17 cellular contexts compared by ENCODE assay signal in genomic region chr14:37585101-37585479, GRCh38. TPM values are rescaled to one million over a fixed set of nuclear protein-coding genes. Genes with fewer than 3 reads are reported as not detected.
A peak's percentile ranks its signal among the peaks of the same experiment; 100 is the strongest.
DNase-seq lines count a peak whose midpoint lies in the region; ATAC-seq, FAIRE-seq and TF ChIP-seq lines count a peak whose summit lies in the region.
"Had no signal": no experiment of that assay in that cellular context is flagged by ENCODE, and none has a peak within 500 bp of the region (broad histone marks: within the 10 kb centered on the region; RNA-seq: fewer than 3 reads in every experiment).

No MANE protein-coding gene starts in this region.

- no peak overlapping the region for H3K9ac ChIP-seq in endothelial cell of umbilical vein (replicated peaks; ENCODE audit: extremely low read depth, insufficient read depth, low read length)

- H3K4me3 ChIP-seq in endothelial cell of umbilical vein (replicated peaks in 1 of 3; ENCODE audit: insufficient read depth in 1 of 3, low read depth in 1 of 3, low read length in 3 of 3) (no peak overlapping the region), adrenal gland (no peak overlapping the region), ascending aorta (no peak overlapping the region)
- H3K4me3 ChIP-seq: heart right ventricle, uterus had no signal

- H4K20me1 ChIP-seq in endothelial cell of umbilical vein (replicated peaks; ENCODE audit: control insufficient read depth, extremely low read depth, insufficient read depth, low read length): peaks cover 6% of the 10 kb centered on the region

- CTCF ChIA-PET in endothelial cell of umbilical vein (lab: Charles Lee): interaction anchor here (0.5 to 1.3 kb wide), 6 partner anchors 8 to 1355 kb away, joined by 3 to 9 read pairs (median 3); partner anchors contain the start of genes FOXA1 and TTC6

- POLR2A ChIA-PET in endothelial cell of umbilical vein (lab: Charles Lee): no interaction called here

- WGBS in adrenal gland, 4 donors: 8 to 20% (median 16%) methylated on average over 17 to 22 of the region's 22 CpGs

- H3K4me1 Mint-ChIP-seq in neural crest cell: peaks cover 15% of the 10 kb centered on the region
- H3K4me1 Mint-ChIP-seq: memory B cell had no signal

- no peak overlapping the region for H2AFZ ChIP-seq in endothelial cell of umbilical vein (ENCODE audit: low read depth, low read length)

- no peaks in the 10 kb centered on the region for H3K36me3 ChIP-seq in endothelial cell of umbilical vein (ENCODE audit: control insufficient read depth in 2 of 2, extremely low read depth in 1 of 2, insufficient read depth in 2 of 2, low read length in 2 of 2)
- H3K36me3 ChIP-seq in adrenal gland (replicated peaks in 1 of 2): no peaks in the 10 kb centered on the region
- no peaks in the 10 kb centered on the region for H3K36me3 ChIP-seq in ascending aorta
- H3K36me3 ChIP-seq: heart right ventricle, uterus had no signal

- peak overlapping the region; percentile 44 for H3K4me3 Mint-ChIP-seq in neural crest cell
- H3K4me3 Mint-ChIP-seq: dendritic cell treated with granulocyte-macrophage colony-stimulating factor and Interleukin-4, amounts not matched to agents 40 ng/mL and 50 ng/mL, for 4 days; memory B cell had no signal

- intact Hi-C loops in endothelial cell of umbilical vein (cut with micrococcal nuclease): no loop called here
- intact Hi-C loops in adrenal gland (cut with DNase I): no loop called here
- intact Hi-C loops in ascending aorta (cut with DNase I): no loop called here

- no peak overlapping the region for H3K4me2 ChIP-seq in endothelial cell of umbilical vein (ENCODE audit: insufficient read depth, low read length)

- no TSS peak for BruUV-seq in endothelial cell of umbilical vein (replicated peaks; lab: Mats Ljungman, UMichigan)

- no peak for FAIRE-seq in endothelial cell of umbilical vein (lab: Jason Lieb, UNC)

- no peaks in the 10 kb centered on the region for H3K79me2 ChIP-seq in endothelial cell of umbilical vein (ENCODE audit: control insufficient read depth, insufficient read depth, low read length)

- no peaks in the 10 kb centered on the region for H3K9me1 ChIP-seq in endothelial cell of umbilical vein (replicated peaks; ENCODE audit: control insufficient read depth, extremely low read depth, insufficient read depth, low read length)

- H3K4me1 ChIP-seq in endothelial cell of umbilical vein (ENCODE audit: control insufficient read depth, extremely low read depth, insufficient read depth, low read length) (peaks cover 14% of the 10 kb centered on the region), adrenal gland (replicated peaks in 1 of 2) (peaks cover 0 to 7% of the 10 kb centered on the region in 2 donors), ascending aorta (peaks cover 0 to 8% of the 10 kb centered on the region in 2 donors)

- TF ChIP-seq CTCF in endothelial cell of umbilical vein (IDR thresholded peaks at IDR 0.05; ENCODE audit: extremely low read depth in 1 of 2, insufficient read depth in 1 of 2, low read depth in 1 of 2, low read length in 2 of 2): no peak
- no peak for TF ChIP-seq CTCF in neural crest cell (conservative IDR thresholded peaks at IDR 0.05)
- TF ChIP-seq CTCF in adrenal gland (IDR thresholded peaks at IDR 0.05): no peak
- no peak for TF ChIP-seq CTCF in ascending aorta (IDR thresholded peaks at IDR 0.05)

- no peak overlapping the region for H3K27ac ChIP-seq in endothelial cell of umbilical vein (ENCODE audit: insufficient read depth, low read depth, low read length)
- H3K27ac ChIP-seq in adrenal gland: no peak overlapping the region
- no peak overlapping the region for H3K27ac ChIP-seq in ascending aorta
- H3K27ac ChIP-seq: heart right ventricle, uterus had no signal

- peaks cover 96% of the 10 kb centered on the region for H3K27me3 Mint-ChIP-seq in neural crest cell (ENCODE audit: low read depth)

- no peak overlapping the region for H3K27ac Mint-ChIP-seq in neural crest cell (ENCODE audit: unreplicated experiment)
- H3K27ac Mint-ChIP-seq: dendritic cell treated with granulocyte-macrophage colony-stimulating factor and Interleukin-4, amounts not matched to agents 40 ng/mL and 50 ng/mL, for 4 days; memory B cell had no signal

- ATAC-seq in HG03378 (IDR thresholded peaks at IDR 0.05; ENCODE audit: unreplicated experiment): no peak
- ATAC-seq: Panc1 had no signal

- no peaks in the 10 kb centered on the region for H3K9me3 Mint-ChIP-seq in neural crest cell
- H3K9me3 Mint-ChIP-seq: dendritic cell treated with granulocyte-macrophage colony-stimulating factor and Interleukin-4, amounts not matched to agents 40 ng/mL and 50 ng/mL, for 4 days; memory B cell had no signal

- DNase-seq in DMS153 (lab: John Stamatoyannopoulos, UW) (peak; percentile 79), NCI-H1417 (lab: John Stamatoyannopoulos, UW) (peak; percentile 78 to 95 (median 91)), endothelial cell of umbilical vein (ENCODE audit: low read depth, low spot score) (no peak), neural crest cell (ENCODE audit: low read depth, low spot score) (no peak), adrenal gland (no peak), ascending aorta (ENCODE audit: low spot score in 2 of 2) (no peak), cerebellum (ENCODE audit: low spot score) (no peak)
- DNase-seq: AML-193, GF-D8, T-helper 9 cell, uterus had no signal

- H3K27me3 ChIP-seq in endothelial cell of umbilical vein (ENCODE audit: control insufficient read depth in 2 of 2, insufficient read depth in 2 of 2, low read length in 2 of 2) (peaks cover 54 to 75% of the 10 kb centered on the region in 2 experiments), adrenal gland (peaks cover 73% of the 10 kb centered on the region), ascending aorta (peaks cover 40% of the 10 kb centered on the region)

- no peaks in the 10 kb centered on the region for H3K9me3 ChIP-seq in endothelial cell of umbilical vein (replicated peaks; ENCODE audit: control insufficient read depth, insufficient read depth, low read length)
- H3K9me3 ChIP-seq in adrenal gland (replicated peaks in 1 of 3): peaks cover 0 to 6% (median 0%) of the 10 kb centered on the region in 3 donors
- H3K9me3 ChIP-seq in ascending aorta: no peaks in the 10 kb centered on the region
- H3K9me3 ChIP-seq: heart right ventricle, uterus had no signal

- TF ChIP-seq POLR2A in endothelial cell of umbilical vein (IDR thresholded peaks at IDR 0.05; ENCODE audit: low read depth, low read length) (no peak), adrenal gland (IDR thresholded peaks at IDR 0.05) (no peak)

- dilution Hi-C loops in endothelial cell of umbilical vein (cut with MboI; ENCODE audit: extremely low pct_ligation_motif_present, low sequenced_read_pairs): no loop called here

- H3K36me3 Mint-ChIP-seq in neural crest cell (ENCODE audit: low read depth): peaks cover 3% of the 10 kb centered on the region
- H3K36me3 Mint-ChIP-seq: memory B cell had no signal

TF ChIP-seq in endothelial cell of umbilical vein, 7 proteins besides CTCF, POLR2A, EP300 and RAD21:
- TF ChIP-seq POLR2AphosphoS5 (IDR thresholded peaks at IDR 0.05; ENCODE audit: insufficient read depth, low read depth, low read length) (no peak), GATA2 (IDR thresholded peaks at IDR 0.05; ENCODE audit: insufficient read depth, insufficient read length, low read depth, low read length) (no peak), EZH2 (IDR thresholded peaks at IDR 0.05; ENCODE audit: borderline replicate concordance, low read depth, low read length, severe bottlenecking) (peak; percentile 10)

RNA-seq across cellular contexts. Expression of gene FOXA1, which starts 10.0 kb away (rescaled TPM):
- total RNA-seq in endothelial cell of umbilical vein (not detected in 2 replicates), neural crest cell (not detected in 2 replicates), adrenal gland (1 to 10 TPM in 2 of 8 donors, under 1 TPM in 5, not detected in 1; 0.13 to 3.0 (median 0.63) TPM), ascending aorta (not detected), cerebellum (not detected)
- polyA plus RNA-seq in endothelial cell of umbilical vein (0.06 TPM in 1 of 2 replicates, not detected in the other), adrenal gland (under 1 TPM; 0.03 to 0.15 (median 0.08) TPM)
- 0.03 TPM in 2 replicates for polyA plus RNA-seq in endothelial cell of umbilical vein (2011; cell fraction: cytosol; rRNA removed)
- polyA plus RNA-seq in endothelial cell of umbilical vein (2011; cell fraction: nucleus; rRNA removed): 0.04 TPM in 1 of 2 replicates, not detected in the other
- polyA plus RNA-seq in endothelial cell of umbilical vein (2012): 0.25 and 0.62 TPM in 2 replicates
- polyA minus RNA-seq in endothelial cell of umbilical vein: not detected in 2 replicates
- 4.9 TPM for polyA minus RNA-seq in endothelial cell of umbilical vein (2011; cell fraction: cytosol; rRNA and poly(A)+ RNA removed)
- polyA minus RNA-seq in endothelial cell of umbilical vein (2011; cell fraction: nucleus; rRNA and poly(A)+ RNA removed): not detected in 2 replicates
- total RNA-seq: heart right ventricle, uterus had no signal
- polyA plus RNA-seq: heart right ventricle had no signal

RNA-seq across cellular contexts. Expression of gene TTC6, which starts 10.3 kb away (rescaled TPM):
- total RNA-seq in endothelial cell of umbilical vein (0.75 TPM in 1 of 2 replicates, not detected in the other), neural crest cell (0.40 TPM in 1 of 2 replicates, not detected in the other), adrenal gland (not detected), ascending aorta (not detected), cerebellum (2.4 TPM)
- polyA plus RNA-seq in endothelial cell of umbilical vein (not detected in 2 replicates), adrenal gland (not detected)
- polyA plus RNA-seq in endothelial cell of umbilical vein (2011; cell fraction: cytosol; rRNA removed): not detected in 2 replicates
- 0.06 and 0.37 TPM in 2 replicates for polyA plus RNA-seq in endothelial cell of umbilical vein (2011; cell fraction: nucleus; rRNA removed)
- polyA plus RNA-seq in endothelial cell of umbilical vein (2012): 0.07 TPM in 1 of 2 replicates, not detected in the other
- not detected in 2 replicates for polyA minus RNA-seq in endothelial cell of umbilical vein
- not detected for polyA minus RNA-seq in endothelial cell of umbilical vein (2011; cell fraction: cytosol; rRNA and poly(A)+ RNA removed)
- 0.19 and 0.29 TPM in 2 replicates for polyA minus RNA-seq in endothelial cell of umbilical vein (2011; cell fraction: nucleus; rRNA and poly(A)+ RNA removed)
- total RNA-seq: activated CD8-positive, alpha-beta memory T cell treated with anti-CD3 and anti-CD28 coated beads for 36 hours; heart right ventricle had no signal
- polyA plus RNA-seq: heart right ventricle had no signal

Comparison
In these comparisons a context has a peak if more than half of its experiments do, and no peak if none do; other contexts are left out.
1. DNase-seq: peak in DMS153 (single experiment) and NCI-H1417 (3 of 3); none in endothelial cell of umbilical vein (single experiment), neural crest cell (single experiment), adrenal gland (0 of 7), ascending aorta (0 of 2) and cerebellum (single experiment).